14 cellular contexts compared by ENCODE assay signal in genomic region chr16:58125781-58126335, GRCh38. TPM values are rescaled to one million over a fixed set of nuclear protein-coding genes. Genes with fewer than 3 reads are reported as not detected.
DNase-seq lines count a peak whose midpoint lies in the region; ATAC-seq and TF ChIP-seq lines count a peak whose summit lies in the region.
"Had no signal": no experiment of that assay in that cellular context is flagged by ENCODE, and none has a peak within 500 bp of the region (broad histone marks: within the 10 kb centered on the region; RNA-seq: fewer than 3 reads in every experiment).

No MANE protein-coding gene starts in this region.

- TF ChIP-seq CTCF in left ventricle myocardium inferior (IDR thresholded peaks at IDR 0.05; ENCODE audit: borderline replicate concordance) (no peak), upper lobe of right lung (IDR thresholded peaks at IDR 0.05) (no peak)

- H3K27ac ChIP-seq in left ventricle myocardium inferior (replicated peaks), result peak overlapping the region; percentile 96
- peak overlapping the region; percentile 60 for H3K27ac ChIP-seq in upper lobe of right lung

- peaks cover 6% of the 10 kb centered on the region for H3K36me3 Mint-ChIP-seq in activated T-helper 1 cell treated with anti-CD3 and anti-CD28 coated beads, Interleukin-12 subunit alpha, Interleukin-12 subunit beta, Interleukin-2, Interleukin-4 antibody, amounts not matched to agents 30 ng/mL and 10 ng/mL and 1 ng/mL, durations not matched to agents 14 hours and 24 hours and 36 hours (ENCODE audit: low read depth)
- no peaks in the 10 kb centered on the region for H3K36me3 Mint-ChIP-seq in immature natural killer cell

- H3K36me3 ChIP-seq in left ventricle myocardium inferior (no peaks in the 10 kb centered on the region), upper lobe of right lung (no peaks in the 10 kb centered on the region)

- H3K4me3 Mint-ChIP-seq in activated T-helper 1 cell treated with anti-CD3 and anti-CD28 coated beads, Interleukin-12 subunit alpha, Interleukin-12 subunit beta, Interleukin-2, Interleukin-4 antibody, amounts not matched to agents 30 ng/mL and 10 ng/mL and 1 ng/mL, durations not matched to agents 14 hours and 24 hours and 36 hours, result peak overlapping the region; percentile 1
- peak overlapping the region; percentile 15 to 65 (median 58) for H3K4me3 Mint-ChIP-seq in immature natural killer cell

- H3K4me1 Mint-ChIP-seq in activated T-helper 1 cell treated with anti-CD3 and anti-CD28 coated beads, Interleukin-12 subunit alpha, Interleukin-12 subunit beta, Interleukin-2, Interleukin-4 antibody, amounts not matched to agents 30 ng/mL and 10 ng/mL and 1 ng/mL, durations not matched to agents 14 hours and 24 hours and 36 hours (ENCODE audit: low read depth), result peaks cover 49% of the 10 kb centered on the region
- H3K4me1 Mint-ChIP-seq in immature natural killer cell, result peaks cover 61 to 76% of the 10 kb centered on the region in 2 donors

- no peak for ATAC-seq in left cardiac atrium
- no peak for ATAC-seq in upper lobe of right lung
- ATAC-seq in GM19455 (IDR thresholded peaks at IDR 0.05; ENCODE audit: unreplicated experiment), result no peak
- ATAC-seq: stimulated activated effector memory CD8-positive, alpha-beta T cell treated with anti-CD3 and anti-CD28 coated beads, Interleukin-12 subunit alpha, Interleukin-12 subunit beta, amount 100 ng/mL, for 72 hours had no signal

- H3K27me3 ChIP-seq in left ventricle myocardium inferior (ENCODE audit: low read depth), result no peaks in the 10 kb centered on the region
- H3K27me3 ChIP-seq in upper lobe of right lung, result no peaks in the 10 kb centered on the region
- H3K27me3 ChIP-seq: SJSA1 had no signal

- no peak for DNase-seq in left ventricle myocardium inferior
- no peak for DNase-seq in left cardiac atrium
- no peak for DNase-seq in activated T-helper 1 cell treated with anti-CD3 and anti-CD28 coated beads, Interleukin-12 subunit alpha, Interleukin-12 subunit beta, Interleukin-2, Interleukin-4 antibody, amounts not matched to agents 30 ng/mL and 10 ng/mL and 1 ng/mL, durations not matched to agents 14 hours and 24 hours and 36 hours (ENCODE audit: low spot score)
- peak; percentile 11 to 24 (median 14) for DNase-seq in immature natural killer cell
- DNase-seq in upper lobe of right lung, result no peak
- DNase-seq in T1000 (lab: John Stamatoyannopoulos, UW), result no peak
- DNase-seq in stimulated activated naive CD4-positive, alpha-beta T cell (lab: John Stamatoyannopoulos, UW), result no peak
- DNase-seq: cortex of kidney, HCEC 1CT, NCI-H2029, small intestine had no signal

- H3K4me1 ChIP-seq in left ventricle myocardium inferior, result peaks cover 85% of the 10 kb centered on the region
- H3K4me1 ChIP-seq in upper lobe of right lung, result peaks cover 48% of the 10 kb centered on the region

- H3K9me3 ChIP-seq in left ventricle myocardium inferior (replicated peaks), result peaks cover 8% of the 10 kb centered on the region
- no peaks in the 10 kb centered on the region for H3K9me3 ChIP-seq in upper lobe of right lung
- H3K9me3 ChIP-seq: SJSA1 had no signal

- H3K9me3 Mint-ChIP-seq in activated T-helper 1 cell treated with anti-CD3 and anti-CD28 coated beads, Interleukin-12 subunit alpha, Interleukin-12 subunit beta, Interleukin-2, Interleukin-4 antibody, amounts not matched to agents 30 ng/mL and 10 ng/mL and 1 ng/mL, durations not matched to agents 14 hours and 24 hours and 36 hours, result no peaks in the 10 kb centered on the region
- H3K9me3 Mint-ChIP-seq in immature natural killer cell, result no peaks in the 10 kb centered on the region
- H3K9me3 Mint-ChIP-seq: stimulated activated effector memory CD8-positive, alpha-beta T cell treated with anti-CD3 and anti-CD28 coated beads, Interleukin-12 subunit alpha, Interleukin-12 subunit beta, amount 100 ng/mL, for 72 hours had no signal

- H3K27me3 Mint-ChIP-seq in activated T-helper 1 cell treated with anti-CD3 and anti-CD28 coated beads, Interleukin-12 subunit alpha, Interleukin-12 subunit beta, Interleukin-2, Interleukin-4 antibody, amounts not matched to agents 30 ng/mL and 10 ng/mL and 1 ng/mL, durations not matched to agents 14 hours and 24 hours and 36 hours (ENCODE audit: insufficient read depth), result no peaks in the 10 kb centered on the region
- H3K27me3 Mint-ChIP-seq in immature natural killer cell (ENCODE audit: low read depth in 3 of 3), result peaks cover 0 to 6% (median 4%) of the 10 kb centered on the region in 3 donors

- intact Hi-C loops in left ventricle myocardium inferior (cut with micrococcal nuclease) (loop anchor here (5.0 kb wide), 1 partner anchor 94 kb away; no protein-coding TSS in a partner anchor), left cardiac atrium (cut with DNase I) (no loop called here), upper lobe of right lung (cut with DNase I) (no loop called here)
- intact Hi-C loops in activated T-helper 1 cell treated with anti-CD3 and anti-CD28 coated beads, Interleukin-12 subunit alpha, Interleukin-12 subunit beta, Interleukin-2, Interleukin-4 antibody, amounts not matched to agents 30 ng/mL and 10 ng/mL and 1 ng/mL, durations not matched to agents 14 hours and 24 hours and 36 hours (cut with micrococcal nuclease), result loop anchor here (5.0 to 10.0 kb wide), 7 partner anchors 51 to 1191 kb away; partner anchors contain the start of genes CCDC102A, GOT2 and HERPUD1

- H3K4me3 ChIP-seq in left ventricle myocardium inferior, result peak overlapping the region; percentile 97
- H3K4me3 ChIP-seq in upper lobe of right lung, result no peak overlapping the region
- H3K4me3 ChIP-seq: SJSA1 had no signal

- H3K27ac Mint-ChIP-seq in activated T-helper 1 cell treated with anti-CD3 and anti-CD28 coated beads, Interleukin-12 subunit alpha, Interleukin-12 subunit beta, Interleukin-2, Interleukin-4 antibody, amounts not matched to agents 30 ng/mL and 10 ng/mL and 1 ng/mL, durations not matched to agents 14 hours and 24 hours and 36 hours, result no peak overlapping the region
- peak overlapping the region; percentile 88 to 96 (median 92) for H3K27ac Mint-ChIP-seq in immature natural killer cell

RNA-seq across cellular contexts. Expression of gene CFAP20, which starts 3.3 kb away (rescaled TPM):
- total RNA-seq in left ventricle myocardium inferior (34.5 TPM), left cardiac atrium (10 to 100 TPM; 31.6 to 32.0 TPM), upper lobe of right lung (24.8 TPM)
- total RNA-seq in activated T-helper 1 cell treated with anti-CD3 and anti-CD28 coated beads, Interleukin-12 subunit alpha, Interleukin-12 subunit beta, Interleukin-2, Interleukin-4 antibody, amounts not matched to agents 30 ng/mL and 10 ng/mL and 1 ng/mL, durations not matched to agents 14 hours and 24 hours and 36 hours, result 64.9 and 65.2 TPM in 2 replicates
- polyA plus RNA-seq in immature natural killer cell, result 10 to 100 TPM; 36.6 to 43.2 (median 39.4) TPM

Comparison
In these comparisons a context has a peak if more than half of its experiments do, and no peak if none do; other contexts are left out.
1. intact Hi-C loops: an anchor here in left ventricle myocardium inferior (5.0 kb wide) and activated T-helper 1 cell treated with anti-CD3 and anti-CD28 coated beads, Interleukin-12 subunit alpha, Interleukin-12 subunit beta, Interleukin-2, Interleukin-4 antibody, amounts not matched to agents 30 ng/mL and 10 ng/mL and 1 ng/mL, durations not matched to agents 14 hours and 24 hours and 36 hours (5.0 to 10.0 kb wide); none called in left cardiac atrium and upper lobe of right lung.
2. DNase-seq: peak in immature natural killer cell (3 of 3); none in left ventricle myocardium inferior (single experiment), left cardiac atrium (single experiment), activated T-helper 1 cell treated with anti-CD3 and anti-CD28 coated beads, Interleukin-12 subunit alpha, Interleukin-12 subunit beta, Interleukin-2, Interleukin-4 antibody, amounts not matched to agents 30 ng/mL and 10 ng/mL and 1 ng/mL, durations not matched to agents 14 hours and 24 hours and 36 hours (single experiment), upper lobe of right lung (single experiment), T1000 (single experiment) and stimulated activated naive CD4-positive, alpha-beta T cell (0 of 6).